16 cellular contexts compared by ENCODE assay signal in the genomic region with DNA sequence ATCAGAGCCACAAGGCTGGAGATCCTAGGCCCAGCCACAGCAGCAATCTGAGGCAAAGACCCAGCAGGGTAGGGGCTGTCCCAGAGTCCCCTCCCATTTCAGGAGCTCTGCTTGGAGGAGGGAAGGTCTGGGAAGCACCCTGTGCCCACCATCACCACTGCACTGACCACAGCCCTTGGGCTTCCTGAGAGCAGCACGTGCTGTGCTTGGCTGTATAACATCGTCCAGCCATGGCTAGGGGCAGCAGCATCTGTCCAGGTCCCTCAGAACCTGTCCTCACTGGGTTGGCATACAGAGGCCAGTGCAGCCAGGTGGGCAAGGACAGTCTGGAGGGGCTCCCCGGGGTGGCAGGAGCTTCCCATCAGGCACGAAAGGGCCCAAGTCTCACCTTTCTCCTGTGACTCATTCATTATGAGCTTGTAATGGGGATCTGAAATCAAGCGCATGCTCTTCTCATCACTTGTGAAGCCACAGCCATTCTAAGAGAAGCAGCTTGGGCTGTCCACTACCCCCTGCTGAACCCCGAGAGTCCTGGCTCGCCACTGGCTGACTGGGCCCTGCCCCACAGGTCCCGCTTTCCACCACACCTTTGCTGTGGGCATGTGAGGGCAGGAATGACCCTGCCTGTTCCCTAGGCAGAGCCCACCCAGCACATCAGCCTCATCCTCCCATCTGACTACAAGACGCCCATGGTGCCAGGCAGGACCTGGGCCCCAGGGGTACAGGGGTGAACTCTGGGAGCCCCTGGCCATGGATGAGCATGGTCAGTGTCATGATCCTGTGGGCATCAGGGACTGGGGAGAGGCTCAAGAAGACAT.
DNase-seq lines count a peak whose midpoint lies in the region; ATAC-seq and TF ChIP-seq lines count a peak whose summit lies in the region.
"Had no signal": no experiment of that assay in that cellular context is flagged by ENCODE, and none has a peak within 500 bp of the region (broad histone marks: within the 10 kb centered on the region; RNA-seq: fewer than 3 reads in every experiment).

No MANE protein-coding gene starts in this region.

- TF ChIP-seq CTCF in glutamatergic neuron (IDR thresholded peaks at IDR 0.05; ENCODE audit: partially characterized antibody, unreplicated experiment), result no peak

- ATAC-seq in T-helper 17 cell (no peak), HG03045 (IDR thresholded peaks at IDR 0.05; ENCODE audit: unreplicated experiment) (no peak)
- no peak for ATAC-seq in stimulated activated effector memory CD8-positive, alpha-beta T cell treated with anti-CD3 and anti-CD28 coated beads, Interleukin-12 subunit alpha, Interleukin-12 subunit beta, amount 100 ng/mL, for 72 hours

- H3K4me1 Mint-ChIP-seq in activated T-cell treated with anti-CD3 and anti-CD28 coated beads, Interleukin-2, amount 50 U/mL, for 24 hours (ENCODE audit: low read depth), result peaks cover 4% of the 10 kb centered on the region
- H3K4me1 Mint-ChIP-seq in T-helper 17 cell (peaks cover 10% of the 10 kb centered on the region), immature natural killer cell (peaks cover 7 to 14% of the 10 kb centered on the region in 2 donors), glutamatergic neuron (ENCODE audit: low read depth, unreplicated experiment) (no peaks in the 10 kb centered on the region)
- peaks cover 14% of the 10 kb centered on the region for H3K4me1 Mint-ChIP-seq in stimulated activated effector memory CD8-positive, alpha-beta T cell treated with anti-CD3 and anti-CD28 coated beads, Interleukin-12 subunit alpha, Interleukin-12 subunit beta, amount 100 ng/mL, for 72 hours

- H3K27ac Mint-ChIP-seq in activated T-cell treated with anti-CD3 and anti-CD28 coated beads, Interleukin-2, amount 50 U/mL, for 24 hours, result peak overlapping the region; percentile 34
- H3K27ac Mint-ChIP-seq in T-helper 17 cell, result peak overlapping the region; percentile 60
- peak overlapping the region in 5 of 6 donors; percentile 14 to 49 (median 44) for H3K27ac Mint-ChIP-seq in immature natural killer cell
- peak overlapping the region; percentile 72 for H3K27ac Mint-ChIP-seq in stimulated activated effector memory CD8-positive, alpha-beta T cell treated with anti-CD3 and anti-CD28 coated beads, Interleukin-12 subunit alpha, Interleukin-12 subunit beta, amount 100 ng/mL, for 72 hours
- no peak overlapping the region for H3K27ac Mint-ChIP-seq in glutamatergic neuron (ENCODE audit: unreplicated experiment)

- H3K9me3 Mint-ChIP-seq in activated T-cell treated with anti-CD3 and anti-CD28 coated beads, Interleukin-2, amount 50 U/mL, for 24 hours, result no peaks in the 10 kb centered on the region
- H3K9me3 Mint-ChIP-seq in immature natural killer cell (no peaks in the 10 kb centered on the region), glutamatergic neuron (ENCODE audit: unreplicated experiment) (peaks cover 3% of the 10 kb centered on the region)
- H3K9me3 Mint-ChIP-seq in stimulated activated effector memory CD8-positive, alpha-beta T cell treated with anti-CD3 and anti-CD28 coated beads, Interleukin-12 subunit alpha, Interleukin-12 subunit beta, amount 100 ng/mL, for 72 hours, result no peaks in the 10 kb centered on the region

- H3K27me3 Mint-ChIP-seq in activated T-cell treated with anti-CD3 and anti-CD28 coated beads, Interleukin-2, amount 50 U/mL, for 24 hours, result no peaks in the 10 kb centered on the region
- H3K27me3 Mint-ChIP-seq in T-helper 17 cell, result no peaks in the 10 kb centered on the region
- H3K27me3 Mint-ChIP-seq in immature natural killer cell (ENCODE audit: low read depth in 3 of 3), result peaks cover 0 to 4% (median 2%) of the 10 kb centered on the region in 3 donors
- peaks cover 4% of the 10 kb centered on the region for H3K27me3 Mint-ChIP-seq in glutamatergic neuron (ENCODE audit: unreplicated experiment)

- no peak for DNase-seq in activated T-cell treated with anti-CD3 and anti-CD28 coated beads, Interleukin-2, amount 50 U/mL, for 24 hours
- DNase-seq in activated T-cell treated with anti-CD3 and anti-CD28 coated beads for 4 hours (no peak), T-helper 17 cell (no peak), immature natural killer cell (no peak), glutamatergic neuron (no peak)
- DNase-seq in stimulated activated effector memory CD8-positive, alpha-beta T cell treated with anti-CD3 and anti-CD28 coated beads, Interleukin-12 subunit alpha, Interleukin-12 subunit beta, amount 100 ng/mL, for 72 hours (ENCODE audit: low spot score in 2 of 2), result no peak
- DNase-seq in stimulated activated naive CD4-positive, alpha-beta T cell (lab: John Stamatoyannopoulos, UW), result no peak
- DNase-seq: 8988T; DMS153; EL; NCI-H2029; NCI-H2171; NCI-H446; NK-92 treated with Interleukin-12 subunit alpha and Interleukin-12 subunit beta, amount 100 ng/mL, for 24 hours; OCI-M1 had no signal

- H3K36me3 Mint-ChIP-seq in activated T-cell treated with anti-CD3 and anti-CD28 coated beads, Interleukin-2, amount 50 U/mL, for 24 hours (ENCODE audit: low read depth), result peaks cover 19% of the 10 kb centered on the region
- H3K36me3 Mint-ChIP-seq in T-helper 17 cell (ENCODE audit: low read depth) (no peaks in the 10 kb centered on the region), immature natural killer cell (peaks cover 3 to 6% (median 3%) of the 10 kb centered on the region in 3 donors), glutamatergic neuron (ENCODE audit: unreplicated experiment) (no peaks in the 10 kb centered on the region)
- peaks cover 37% of the 10 kb centered on the region for H3K36me3 Mint-ChIP-seq in stimulated activated effector memory CD8-positive, alpha-beta T cell treated with anti-CD3 and anti-CD28 coated beads, Interleukin-12 subunit alpha, Interleukin-12 subunit beta, amount 100 ng/mL, for 72 hours

- H3K4me3 Mint-ChIP-seq in activated T-cell treated with anti-CD3 and anti-CD28 coated beads, Interleukin-2, amount 50 U/mL, for 24 hours, result no peak overlapping the region
- no peak overlapping the region for H3K4me3 Mint-ChIP-seq in T-helper 17 cell
- H3K4me3 Mint-ChIP-seq in immature natural killer cell, result no peak overlapping the region
- no peak overlapping the region for H3K4me3 Mint-ChIP-seq in stimulated activated effector memory CD8-positive, alpha-beta T cell treated with anti-CD3 and anti-CD28 coated beads, Interleukin-12 subunit alpha, Interleukin-12 subunit beta, amount 100 ng/mL, for 72 hours
- H3K4me3 Mint-ChIP-seq in glutamatergic neuron (ENCODE audit: unreplicated experiment), result no peak overlapping the region

- no peaks in the 10 kb centered on the region for H3K9me3 ChIP-seq in T-helper 17 cell (ENCODE audit: control insufficient read depth, low read length, poor library complexity, severe bottlenecking)
